8 cellular contexts compared by ENCODE assay signal in genomic region chr13:27830010-27830409, GRCh38.
DNase-seq lines count a peak whose midpoint lies in the region; ATAC-seq and TF ChIP-seq lines count a peak whose summit lies in the region.

No MANE protein-coding gene starts in this region.

- peak; percentile 85 for TF ChIP-seq CTCF in retinal pigment epithelial cell (conservative IDR thresholded peaks at IDR 0.05; ENCODE audit: low read depth, low read length)

- peak; percentile 24 for DNase-seq in GDM1 (lab: John Stamatoyannopoulos, UW)
- peak; percentile 55 for DNase-seq in RPMI8226
- peak; percentile 37 for DNase-seq in activated gamma-delta T cell (lab: John Stamatoyannopoulos, UW)
- peak in 35 of 42 donors; percentile 7 to 75 (median 40) for DNase-seq in head of caudate nucleus
- DNase-seq in retinal pigment epithelial cell (ENCODE audit: low read depth): no peak
- DNase-seq in NK-92 (lab: John Stamatoyannopoulos, UW; ENCODE audit: unreplicated experiment): no peak

- no peak overlapping the region for H3K4me3 ChIP-seq in retinal pigment epithelial cell (ENCODE audit: low read length)

- intact Hi-C loops in head of caudate nucleus (cut with DNase I): loop anchor here (5.0 kb wide), 1 partner anchor 157 kb away; the partner anchor contains the start of gene URAD

- ATAC-seq in HG02763 (IDR thresholded peaks at IDR 0.05; ENCODE audit: unreplicated experiment) (peak; percentile 87), HG03097 (IDR thresholded peaks at IDR 0.05; ENCODE audit: low FRiP score, unreplicated experiment) (no peak)

Comparison
In these comparisons a context has a peak if more than half of its experiments do, and no peak if none do; other contexts are left out.
1. DNase-seq: peak in GDM1 (single experiment), RPMI8226 (single experiment), activated gamma-delta T cell (single experiment) and head of caudate nucleus (35 of 42); none in retinal pigment epithelial cell (single experiment) and NK-92 (single experiment).